Comparison of ENCODE assay signal across 1 cellular context in the genomic region with DNA sequence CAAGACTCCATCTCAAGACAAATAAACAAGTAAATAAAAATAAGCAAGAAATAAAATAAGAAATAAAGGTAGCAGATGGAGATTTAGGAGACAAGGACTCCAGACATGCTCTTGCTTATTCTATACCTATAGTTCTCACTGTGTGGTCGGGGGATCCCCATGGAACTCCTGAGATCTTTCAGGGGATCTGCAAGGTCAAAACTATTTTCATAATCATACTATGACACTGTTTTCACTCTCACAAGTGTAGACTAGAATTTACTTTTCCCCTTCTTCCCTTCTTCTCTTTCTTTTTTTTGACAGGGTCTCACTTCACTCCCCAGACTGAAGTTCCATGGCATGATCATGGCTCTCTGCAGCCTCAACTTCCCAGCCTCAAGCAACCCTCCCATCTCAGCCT.
TF ChIP-seq lines count a peak whose summit lies in the region.

No MANE protein-coding gene starts in this region.

TF ChIP-seq in WTC11, 78 proteins besides CTCF, POLR2A, EP300 and RAD21:
- TF ChIP-seq NFATC4 (CRISPR knock-in tag; IDR thresholded peaks at IDR 0.05): no peak
- TF ChIP-seq MYBL2 (CRISPR knock-in tag; IDR thresholded peaks at IDR 0.05): no peak
- no peak for TF ChIP-seq PRRX2 (CRISPR knock-in tag; IDR thresholded peaks at IDR 0.05)
- no peak for TF ChIP-seq HMGXB4 (CRISPR knock-in tag; IDR thresholded peaks at IDR 0.05)
- no peak for TF ChIP-seq ZNF425 (CRISPR knock-in tag; conservative IDR thresholded peaks at IDR 0.05)
- TF ChIP-seq HMGA2 (CRISPR knock-in tag; IDR thresholded peaks at IDR 0.05): no peak
- TF ChIP-seq AR (CRISPR knock-in tag; IDR thresholded peaks at IDR 0.05): no peak
- TF ChIP-seq ATF1 (CRISPR knock-in tag; IDR thresholded peaks at IDR 0.05): no peak
- no peak for TF ChIP-seq ZSCAN18 (CRISPR knock-in tag; IDR thresholded peaks at IDR 0.05)
- no peak for TF ChIP-seq IRF1 (CRISPR knock-in tag; IDR thresholded peaks at IDR 0.05)
- TF ChIP-seq ESRRA (CRISPR knock-in tag; IDR thresholded peaks at IDR 0.05; ENCODE audit: borderline replicate concordance): no peak
- TF ChIP-seq E2F5 (CRISPR knock-in tag; IDR thresholded peaks at IDR 0.05): no peak
- TF ChIP-seq IRF2 (CRISPR knock-in tag; IDR thresholded peaks at IDR 0.05; ENCODE audit: borderline replicate concordance, low read depth): no peak
